ENCODE assay signal across 8 cellular contexts in the genomic region with DNA sequence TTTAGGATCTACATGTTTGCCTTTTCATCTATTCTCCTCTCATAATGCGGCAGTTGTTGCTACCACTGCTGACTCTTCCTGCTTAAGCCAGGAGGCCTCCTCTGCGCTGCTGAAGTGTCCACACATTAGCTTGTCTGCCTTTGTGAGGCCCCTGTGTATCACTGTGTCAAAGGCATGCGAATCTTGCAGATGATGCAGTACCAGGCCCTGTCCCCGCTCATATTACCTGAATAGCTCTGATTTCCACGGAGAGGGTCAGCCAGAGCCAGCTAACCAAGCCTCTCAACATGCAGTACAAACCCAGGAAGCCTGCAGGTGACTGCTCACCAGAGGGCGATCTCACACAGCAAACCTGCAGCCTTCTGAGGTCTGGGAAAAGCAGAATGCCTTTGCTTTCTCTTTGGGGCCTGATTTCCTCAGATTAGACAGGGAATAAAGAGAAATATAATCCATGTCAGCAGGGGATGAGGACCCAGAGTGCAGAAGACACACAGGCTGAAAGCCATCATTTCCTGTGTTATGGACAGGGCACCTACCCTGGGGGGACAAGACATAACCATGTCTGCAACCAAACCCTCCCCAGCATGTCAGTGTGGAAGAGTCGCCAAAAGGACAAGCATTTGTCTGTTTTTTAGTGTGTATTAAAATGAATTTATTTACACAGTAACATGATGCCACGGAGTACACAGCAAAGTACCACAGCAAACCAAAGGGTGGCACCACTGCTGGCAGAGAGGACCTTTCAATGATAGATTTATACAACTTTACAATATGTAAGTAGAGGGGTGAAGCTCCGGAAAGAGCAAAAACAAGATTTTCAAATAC. TPM values are rescaled to one million over a fixed set of nuclear protein-coding genes. Genes with fewer than 3 reads are reported as not detected.
A peak's percentile ranks its signal among the peaks of the same experiment; 100 is the strongest.
DNase-seq lines count a peak whose midpoint lies in the region; ATAC-seq, FAIRE-seq and TF ChIP-seq lines count a peak whose summit lies in the region.

No MANE protein-coding gene starts in this region.

- in situ Hi-C loops in Caki2 (cut with HindIII; ENCODE audit: low pct_unique_long_range_greater_than_20kb, low sequenced_read_pairs) (no loop called here), IMR-90 (cut with MboI; ENCODE audit: low sequenced_read_pairs) (no loop called here)

- peak overlapping the region; percentile 5; the same call in 1 of the 2 replicates for H2BK20ac ChIP-seq in IMR-90 (ENCODE audit: low read depth, low read length)

- H2BK120ac ChIP-seq in IMR-90 (ENCODE audit: low read depth, low read length), result no peak overlapping the region

- no peaks in the 10 kb centered on the region for H3F3A ChIP-seq in smooth muscle cell (ENCODE audit: low read depth)

- no peak overlapping the region for H3K18ac ChIP-seq in IMR-90 (ENCODE audit: low read depth, low read length)

- H3K14ac ChIP-seq in IMR-90 (replicated peaks; ENCODE audit: low read depth, low read length), result no peak overlapping the region

- FAIRE-seq in RCC 7860 (lab: Jason Lieb, UNC) (no peak), astrocyte (lab: Jason Lieb, UNC) (no peak)

- H2BK15ac ChIP-seq in IMR-90 (ENCODE audit: low read depth, low read length), result no peak overlapping the region

- POLR2A ChIA-PET in IMR-90 (lab: Charles Lee; ENCODE audit: unreplicated experiment), result interaction anchor here (0.6 kb wide), 1 partner anchor 347 kb away, joined by 3 read pairs; no protein-coding TSS in a partner anchor

- TF ChIP-seq CTCF in IMR-90 (conservative IDR thresholded peaks at IDR 0.05; ENCODE audit: low read depth, low read length), result peak; percentile 65
- TF ChIP-seq CTCF in astrocyte (IDR thresholded peaks at IDR 0.05; ENCODE audit: insufficient read depth, low read depth, low read length), result peak; percentile 58
- peak; percentile 57 for TF ChIP-seq CTCF in smooth muscle cell (IDR thresholded peaks at IDR 0.05; ENCODE audit: borderline replicate concordance, insufficient read depth, poor library complexity, severe bottlenecking)

- TF ChIP-seq POLR2A in IMR-90 (IDR thresholded peaks at IDR 0.05; ENCODE audit: low read depth, low read length), result no peak

- peaks cover 20% of the 10 kb centered on the region for H3K9me1 ChIP-seq in IMR-90 (ENCODE audit: insufficient read depth, low read length)

- ATAC-seq in IMR-90 (ENCODE audit: low read depth), result peak; percentile 82
- ATAC-seq in HG02642 (IDR thresholded peaks at IDR 0.05; ENCODE audit: poor library complexity, unreplicated experiment), result no peak
- ATAC-seq in HG03196 (IDR thresholded peaks at IDR 0.05; ENCODE audit: unreplicated experiment), result no peak

- no peak overlapping the region for H3K27ac Mint-ChIP-seq in astrocyte (ENCODE audit: unreplicated experiment)

- H4K5ac ChIP-seq in IMR-90 (ENCODE audit: low read depth, low read length), result no peak overlapping the region

- H3K9me3 ChIP-seq in IMR-90 (ENCODE audit: control insufficient read depth, insufficient read depth, low read length) (no peaks in the 10 kb centered on the region), astrocyte (ENCODE audit: insufficient read depth, low read depth, low read length) (no peaks in the 10 kb centered on the region), smooth muscle cell (replicated peaks; ENCODE audit: low read depth) (no peaks in the 10 kb centered on the region)

- 58% methylated on average over 5 of the region's 9 CpGs; no CpG with 5 or more reads in 1 of the 2 experiments for WGBS in IMR-90 (ENCODE audit: extremely low coverage in 2 of 2, insufficient read length in 1 of 2), 2 experiments
- WGBS in smooth muscle cell (ENCODE audit: low lambda C conversion rate), result 56% methylated on average over 9 of the region's 9 CpGs

- H3K27me3 ChIP-seq in IMR-90 (ENCODE audit: control insufficient read depth, insufficient read depth, low read length) (no peaks in the 10 kb centered on the region), astrocyte (ENCODE audit: insufficient read depth, low read length) (no peaks in the 10 kb centered on the region), smooth muscle cell (ENCODE audit: low read depth) (no peaks in the 10 kb centered on the region)

- BruUV-seq in IMR-90 (replicated peaks; lab: Mats Ljungman, UMichigan), result no TSS peak

- peaks cover 4% of the 10 kb centered on the region for H3K36me3 Mint-ChIP-seq in astrocyte (ENCODE audit: low read depth, unreplicated experiment)

- peak; percentile 79 for TF ChIP-seq RAD21 in IMR-90 (IDR thresholded peaks at IDR 0.05; ENCODE audit: low read length)

- H2AK9ac ChIP-seq in IMR-90 (replicated peaks; ENCODE audit: low read depth, low read length, poor library complexity), result peak overlapping the region; percentile 63

- H3K4me2 ChIP-seq in IMR-90 (ENCODE audit: low read depth, low read length), result 0 out of 2 replicates have a peak overlapping the region, but pooled peaks have one; percentile 13
- no peak overlapping the region for H3K4me2 ChIP-seq in astrocyte (ENCODE audit: low read length)
- no peak overlapping the region for H3K4me2 ChIP-seq in smooth muscle cell

- H3K23ac ChIP-seq in IMR-90 (ENCODE audit: low read depth, low read length), result 0 out of 2 replicates have a peak overlapping the region, but pooled peaks have one; percentile 38

- peaks cover 8 to 31% of the 10 kb centered on the region in 2 experiments; a peak in 2 of 4 replicates for H3K79me1 ChIP-seq in IMR-90 (ENCODE audit: low read depth in 1 of 2, low read length in 2 of 2)

- H3K27ac ChIP-seq in IMR-90 (ENCODE audit: insufficient read depth, low read length), result no peak overlapping the region
- no peak overlapping the region for H3K27ac ChIP-seq in astrocyte (ENCODE audit: low read depth, low read length)
- H3K27ac ChIP-seq in smooth muscle cell (ENCODE audit: low read depth), result no peak overlapping the region

- H3K79me2 ChIP-seq in astrocyte (ENCODE audit: insufficient read depth, low read length) (no peaks in the 10 kb centered on the region), smooth muscle cell (ENCODE audit: low read depth) (no peaks in the 10 kb centered on the region)

- peak overlapping the region in 1 of 2 experiments; percentile 58; a peak in 1 of 4 replicates for H4K8ac ChIP-seq in IMR-90 (ENCODE audit: low read depth in 2 of 2, low read length in 2 of 2)

- dilution Hi-C loops in IMR-90 (cut with HindIII; ENCODE audit: low sequenced_read_pairs, unreplicated experiment), result no loop called here

- H2AFZ ChIP-seq in IMR-90 (replicated peaks; ENCODE audit: low read length, poor library complexity) (peak overlapping the region; percentile 44), astrocyte (ENCODE audit: low read depth, low read length) (no peak overlapping the region), smooth muscle cell (ENCODE audit: low read depth) (no peak overlapping the region)

- H3K4me3 ChIP-seq in IMR-90 (ENCODE audit: insufficient read depth, low read depth, low read length), result no peak overlapping the region
- no peak overlapping the region for H3K4me3 ChIP-seq in astrocyte (ENCODE audit: insufficient read depth, low read depth, low read length)
- H3K4me3 ChIP-seq in smooth muscle cell, result no peak overlapping the region

- H3K36me3 ChIP-seq in IMR-90 (ENCODE audit: control insufficient read depth, insufficient read depth, low read length), result peaks cover 15% of the 10 kb centered on the region; the same call in 1 of the 2 replicates
- no peaks in the 10 kb centered on the region for H3K36me3 ChIP-seq in astrocyte (ENCODE audit: insufficient read depth, low read length)
- H3K36me3 ChIP-seq in smooth muscle cell (ENCODE audit: low read depth), result no peaks in the 10 kb centered on the region

- no peak overlapping the region for H2BK5ac ChIP-seq in IMR-90 (ENCODE audit: low read depth, low read length, poor library complexity, severe bottlenecking)

- H3K4me1 ChIP-seq in IMR-90 (ENCODE audit: control insufficient read depth, insufficient read depth, low read length), result peaks cover 8% of the 10 kb centered on the region
- H3K4me1 ChIP-seq in astrocyte (ENCODE audit: insufficient read depth, low read length), result no peaks in the 10 kb centered on the region
- peaks cover 7% of the 10 kb centered on the region for H3K4me1 ChIP-seq in smooth muscle cell (ENCODE audit: low read depth)

- no peak overlapping the region for H3K4me3 Mint-ChIP-seq in astrocyte (ENCODE audit: unreplicated experiment)

- peaks cover 16% of the 10 kb centered on the region for H3K4me1 Mint-ChIP-seq in astrocyte (ENCODE audit: low read depth, unreplicated experiment)

- no peaks in the 10 kb centered on the region for H3K27me3 Mint-ChIP-seq in astrocyte (ENCODE audit: low read depth, unreplicated experiment)

- H4K20me1 ChIP-seq in IMR-90 (ENCODE audit: insufficient read depth, low read length) (peaks cover 14% of the 10 kb centered on the region), astrocyte (ENCODE audit: insufficient read depth, low read length) (peaks cover 4% of the 10 kb centered on the region), smooth muscle cell (ENCODE audit: low read depth) (no peaks in the 10 kb centered on the region)

- peak overlapping the region; percentile 40; the same call in 1 of the 2 replicates for H2AK5ac ChIP-seq in IMR-90 (ENCODE audit: low read depth, low read length)

- DNase-seq in Caki2 (ENCODE audit: low read depth), result peak; percentile 46
- DNase-seq in IMR-90, result peak; percentile 60
- DNase-seq in RCC 7860 (ENCODE audit: low spot score), result peak; percentile 13
- DNase-seq in astrocyte (ENCODE audit: low read depth), result peak; percentile 18
- peak in 38 of 51 donors; percentile 7 to 65 (median 33) for DNase-seq in hypothalamus (lab: John Stamatoyannopoulos, UW)
- no peak for DNase-seq in smooth muscle cell (lab: John Stamatoyannopoulos, UW; ENCODE audit: unreplicated experiment)

- H4K91ac ChIP-seq in IMR-90 (ENCODE audit: insufficient read depth, low read depth, low read length), result no peak overlapping the region

- 0 out of 2 replicates have a peak overlapping the region, but pooled peaks have one; percentile 38 for H3K4ac ChIP-seq in IMR-90 (ENCODE audit: low read depth, low read length)

- H3K56ac ChIP-seq in IMR-90 (ENCODE audit: extremely low read depth, insufficient read depth, low read length), result no peak overlapping the region

- CTCF ChIA-PET in IMR-90 (lab: Yijun Ruan, JAX), result interaction anchor here (1.2 to 1.7 kb wide), 5 partner anchors 11 to 435 kb away, joined by 3 to 5 read pairs (median 4); no protein-coding TSS in a partner anchor

- H3K9me3 Mint-ChIP-seq in astrocyte (ENCODE audit: unreplicated experiment), result no peaks in the 10 kb centered on the region

- no peak overlapping the region for H3K9ac ChIP-seq in IMR-90 (ENCODE audit: low read depth, low read length)
- no peak overlapping the region for H3K9ac ChIP-seq in astrocyte (ENCODE audit: low read length)
- H3K9ac ChIP-seq in smooth muscle cell (ENCODE audit: low read depth), result no peak overlapping the region

- intact Hi-C loops in IMR-90 (cut with micrococcal nuclease), result loop anchor here (1.0 to 2.0 kb wide), 2 partner anchors 83 to 389 kb away; no protein-coding TSS in a partner anchor

TF ChIP-seq in IMR-90, 13 proteins besides CTCF, POLR2A, EP300 and RAD21 (continues in another document):
- TF ChIP-seq SMC3 (IDR thresholded peaks at IDR 0.05; ENCODE audit: low read depth, low read length), result peak; percentile 76

RNA-seq across cellular contexts. Expression of a gene that starts 36.8 kb away (rescaled TPM):
- total RNA-seq in Caki2 (2014; rRNA removed; shearing (Covaris generic); ENCODE audit: low replicate concordance), result 271 and 282 TPM in 2 replicates
- total RNA-seq in IMR-90 (2012; rRNA removed) (255 and 295 TPM in 2 replicates), astrocyte (223 and 245 TPM in 2 replicates), smooth muscle cell (263 and 276 TPM in 2 replicates)
- polyA plus RNA-seq in IMR-90 (2012; rRNA removed) (221 and 270 TPM in 2 replicates), smooth muscle cell (238 and 257 TPM in 2 replicates)
- 200 and 257 TPM in 2 replicates for polyA plus RNA-seq in IMR-90 (2012; cell fraction: cytosol; rRNA removed)
- polyA plus RNA-seq in IMR-90 (2012; cell fraction: nucleus; rRNA removed; ENCODE audit: low replicate concordance), result 60.8 and 158 TPM in 2 replicates
